Comparison of ENCODE assay signal across 1 cellular context in the genomic region with DNA sequence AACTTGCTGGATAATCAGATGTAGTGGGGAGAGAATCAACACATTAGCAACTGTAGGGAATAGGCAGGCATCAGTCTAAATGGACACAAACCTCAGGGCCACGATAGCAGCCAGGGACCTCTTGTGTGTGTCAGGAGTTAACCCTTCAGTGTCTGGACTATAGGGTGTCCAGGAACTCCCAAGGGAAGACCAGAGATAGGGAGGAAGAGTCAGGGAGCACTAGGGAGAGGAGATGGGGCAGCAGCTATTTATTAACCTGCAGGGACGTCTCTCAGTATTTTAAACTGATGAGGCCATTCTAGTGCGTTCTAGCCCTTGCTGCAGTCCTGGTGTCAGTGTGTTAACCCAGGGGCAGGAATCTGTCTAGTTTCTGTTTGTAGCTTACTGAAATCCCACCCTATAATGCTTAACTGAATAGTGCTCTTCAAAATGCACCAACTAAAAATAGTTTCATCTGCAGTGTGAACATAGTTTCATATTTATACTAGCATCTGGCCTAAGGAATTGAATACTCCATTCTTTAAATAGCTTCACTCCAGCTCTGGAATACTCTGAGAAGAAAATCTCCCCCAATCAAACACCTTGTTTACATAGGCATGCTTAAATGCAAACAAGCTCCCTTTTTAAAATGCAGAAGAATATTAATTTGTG.
TF ChIP-seq lines count a peak whose summit lies in the region.

No MANE protein-coding gene starts in this region.

TF ChIP-seq in GM23338, 12 proteins besides CTCF, POLR2A, EP300 and RAD21 (continued from another document):
- TF ChIP-seq, protein P1, sequence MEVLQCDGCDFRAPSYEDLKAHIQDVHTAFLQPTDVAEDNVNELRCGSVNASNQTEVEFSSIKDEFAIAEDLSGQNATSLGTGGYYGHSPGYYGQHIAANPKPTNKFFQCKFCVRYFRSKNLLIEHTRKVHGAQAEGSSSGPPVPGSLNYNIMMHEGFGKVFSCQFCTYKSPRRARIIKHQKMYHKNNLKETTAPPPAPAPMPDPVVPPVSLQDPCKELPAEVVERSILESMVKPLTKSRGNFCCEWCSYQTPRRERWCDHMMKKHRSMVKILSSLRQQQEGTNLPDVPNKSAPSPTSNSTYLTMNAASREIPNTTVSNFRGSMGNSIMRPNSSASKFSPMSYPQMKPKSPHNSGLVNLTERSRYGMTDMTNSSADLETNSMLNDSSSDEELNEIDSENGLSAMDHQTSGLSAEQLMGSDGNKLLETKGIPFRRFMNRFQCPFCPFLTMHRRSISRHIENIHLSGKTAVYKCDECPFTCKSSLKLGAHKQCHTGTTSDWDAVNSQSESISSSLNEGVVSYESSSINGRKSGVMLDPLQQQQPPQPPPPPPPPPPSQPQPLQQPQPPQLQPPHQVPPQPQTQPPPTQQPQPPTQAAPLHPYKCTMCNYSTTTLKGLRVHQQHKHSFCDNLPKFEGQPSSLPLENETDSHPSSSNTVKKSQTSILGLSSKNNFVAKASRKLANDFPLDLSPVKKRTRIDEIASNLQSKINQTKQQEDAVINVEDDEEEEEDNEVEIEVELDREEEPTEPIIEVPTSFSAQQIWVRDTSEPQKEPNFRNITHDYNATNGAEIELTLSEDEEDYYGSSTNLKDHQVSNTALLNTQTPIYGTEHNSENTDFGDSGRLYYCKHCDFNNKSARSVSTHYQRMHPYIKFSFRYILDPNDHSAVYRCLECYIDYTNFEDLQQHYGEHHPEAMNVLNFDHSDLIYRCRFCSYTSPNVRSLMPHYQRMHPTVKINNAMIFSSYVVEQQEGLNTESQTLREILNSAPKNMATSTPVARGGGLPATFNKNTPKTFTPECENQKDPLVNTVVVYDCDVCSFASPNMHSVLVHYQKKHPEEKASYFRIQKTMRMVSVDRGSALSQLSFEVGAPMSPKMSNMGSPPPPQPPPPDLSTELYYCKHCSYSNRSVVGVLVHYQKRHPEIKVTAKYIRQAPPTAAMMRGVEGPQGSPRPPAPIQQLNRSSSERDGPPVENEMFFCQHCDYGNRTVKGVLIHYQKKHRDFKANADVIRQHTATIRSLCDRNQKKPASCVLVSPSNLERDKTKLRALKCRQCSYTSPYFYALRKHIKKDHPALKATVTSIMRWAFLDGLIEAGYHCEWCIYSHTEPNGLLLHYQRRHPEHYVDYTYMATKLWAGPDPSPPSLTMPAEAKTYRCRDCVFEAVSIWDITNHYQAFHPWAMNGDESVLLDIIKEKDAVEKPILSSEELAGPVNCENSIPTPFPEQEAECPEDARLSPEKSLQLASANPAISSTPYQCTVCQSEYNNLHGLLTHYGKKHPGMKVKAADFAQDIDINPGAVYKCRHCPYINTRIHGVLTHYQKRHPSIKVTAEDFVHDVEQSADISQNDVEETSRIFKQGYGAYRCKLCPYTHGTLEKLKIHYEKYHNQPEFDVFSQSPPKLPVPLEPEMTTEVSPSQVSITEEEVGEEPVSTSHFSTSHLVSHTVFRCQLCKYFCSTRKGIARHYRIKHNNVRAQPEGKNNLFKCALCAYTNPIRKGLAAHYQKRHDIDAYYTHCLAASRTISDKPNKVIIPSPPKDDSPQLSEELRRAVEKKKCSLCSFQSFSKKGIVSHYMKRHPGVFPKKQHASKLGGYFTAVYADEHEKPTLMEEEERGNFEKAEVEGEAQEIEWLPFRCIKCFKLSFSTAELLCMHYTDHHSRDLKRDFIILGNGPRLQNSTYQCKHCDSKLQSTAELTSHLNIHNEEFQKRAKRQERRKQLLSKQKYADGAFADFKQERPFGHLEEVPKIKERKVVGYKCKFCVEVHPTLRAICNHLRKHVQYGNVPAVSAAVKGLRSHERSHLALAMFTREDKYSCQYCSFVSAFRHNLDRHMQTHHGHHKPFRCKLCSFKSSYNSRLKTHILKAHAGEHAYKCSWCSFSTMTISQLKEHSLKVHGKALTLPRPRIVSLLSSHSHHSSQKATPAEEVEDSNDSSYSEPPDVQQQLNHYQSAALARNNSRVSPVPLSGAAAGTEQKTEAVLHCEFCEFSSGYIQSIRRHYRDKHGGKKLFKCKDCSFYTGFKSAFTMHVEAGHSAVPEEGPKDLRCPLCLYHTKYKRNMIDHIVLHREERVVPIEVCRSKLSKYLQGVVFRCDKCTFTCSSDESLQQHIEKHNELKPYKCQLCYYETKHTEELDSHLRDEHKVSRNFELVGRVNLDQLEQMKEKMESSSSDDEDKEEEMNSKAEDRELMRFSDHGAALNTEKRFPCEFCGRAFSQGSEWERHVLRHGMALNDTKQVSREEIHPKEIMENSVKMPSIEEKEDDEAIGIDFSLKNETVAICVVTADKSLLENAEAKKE (CRISPR knock-in tag; IDR thresholded peaks at IDR 0.05): no peak
- TF ChIP-seq ZNF114 (CRISPR knock-in tag; IDR thresholded peaks at IDR 0.05): no peak
- TF ChIP-seq, protein P2, sequence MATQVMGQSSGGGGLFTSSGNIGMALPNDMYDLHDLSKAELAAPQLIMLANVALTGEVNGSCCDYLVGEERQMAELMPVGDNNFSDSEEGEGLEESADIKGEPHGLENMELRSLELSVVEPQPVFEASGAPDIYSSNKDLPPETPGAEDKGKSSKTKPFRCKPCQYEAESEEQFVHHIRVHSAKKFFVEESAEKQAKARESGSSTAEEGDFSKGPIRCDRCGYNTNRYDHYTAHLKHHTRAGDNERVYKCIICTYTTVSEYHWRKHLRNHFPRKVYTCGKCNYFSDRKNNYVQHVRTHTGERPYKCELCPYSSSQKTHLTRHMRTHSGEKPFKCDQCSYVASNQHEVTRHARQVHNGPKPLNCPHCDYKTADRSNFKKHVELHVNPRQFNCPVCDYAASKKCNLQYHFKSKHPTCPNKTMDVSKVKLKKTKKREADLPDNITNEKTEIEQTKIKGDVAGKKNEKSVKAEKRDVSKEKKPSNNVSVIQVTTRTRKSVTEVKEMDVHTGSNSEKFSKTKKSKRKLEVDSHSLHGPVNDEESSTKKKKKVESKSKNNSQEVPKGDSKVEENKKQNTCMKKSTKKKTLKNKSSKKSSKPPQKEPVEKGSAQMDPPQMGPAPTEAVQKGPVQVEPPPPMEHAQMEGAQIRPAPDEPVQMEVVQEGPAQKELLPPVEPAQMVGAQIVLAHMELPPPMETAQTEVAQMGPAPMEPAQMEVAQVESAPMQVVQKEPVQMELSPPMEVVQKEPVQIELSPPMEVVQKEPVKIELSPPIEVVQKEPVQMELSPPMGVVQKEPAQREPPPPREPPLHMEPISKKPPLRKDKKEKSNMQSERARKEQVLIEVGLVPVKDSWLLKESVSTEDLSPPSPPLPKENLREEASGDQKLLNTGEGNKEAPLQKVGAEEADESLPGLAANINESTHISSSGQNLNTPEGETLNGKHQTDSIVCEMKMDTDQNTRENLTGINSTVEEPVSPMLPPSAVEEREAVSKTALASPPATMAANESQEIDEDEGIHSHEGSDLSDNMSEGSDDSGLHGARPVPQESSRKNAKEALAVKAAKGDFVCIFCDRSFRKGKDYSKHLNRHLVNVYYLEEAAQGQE (IDR thresholded peaks at IDR 0.05; ENCODE audit: unreplicated experiment): no peak
TF ChIP-seq in GM23338: peak in this region for 0.
